ENCODE assay signal across 11 cellular contexts in the genomic region with DNA sequence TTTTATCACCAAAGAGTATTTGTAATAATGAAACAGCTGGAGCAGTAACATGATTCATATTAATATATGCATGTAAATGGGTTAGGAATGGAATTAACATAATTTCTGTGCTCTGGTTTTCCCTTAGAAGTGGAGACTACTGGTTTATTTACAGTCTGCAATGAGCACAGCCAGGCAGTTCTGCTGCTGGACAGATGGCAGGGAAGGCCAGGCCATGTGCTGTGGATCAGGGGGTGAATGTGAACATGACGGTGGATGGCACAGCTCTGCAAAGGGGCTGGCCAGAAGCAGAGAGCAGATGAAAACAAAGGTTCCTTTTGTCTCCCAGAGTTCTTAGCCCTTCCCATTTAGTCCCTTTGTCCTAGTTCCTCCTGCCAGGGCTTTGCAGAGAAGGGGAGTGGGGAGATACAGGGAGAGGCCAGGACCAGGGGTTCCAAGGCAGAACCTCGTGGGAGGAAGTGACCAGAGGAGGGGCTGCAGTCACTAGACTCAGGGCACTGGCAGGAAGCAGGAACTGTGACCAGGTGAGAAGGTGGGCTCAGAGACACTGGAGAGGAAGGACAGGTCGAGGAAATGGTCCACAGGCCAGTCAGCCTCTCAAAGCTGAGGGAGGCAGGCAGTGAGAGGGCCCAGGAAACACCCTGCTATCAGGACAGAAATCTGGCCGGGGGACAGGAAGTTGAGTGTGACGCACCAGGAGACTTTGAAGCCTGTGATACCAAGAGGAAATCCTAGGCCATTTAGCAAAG.
A peak's percentile ranks its signal among the peaks of the same experiment; 100 is the strongest.
DNase-seq lines count a peak whose midpoint lies in the region; ATAC-seq, FAIRE-seq and TF ChIP-seq lines count a peak whose summit lies in the region.
"Had no signal": no experiment of that assay in that cellular context is flagged by ENCODE, and none has a peak within 500 bp of the region (broad histone marks: within the 10 kb centered on the region; RNA-seq: fewer than 3 reads in every experiment).

No MANE protein-coding gene starts in this region.

- H3K36me3 ChIP-seq in upper lobe of right lung: no peaks in the 10 kb centered on the region
- H3K36me3 ChIP-seq: neutrophil had no signal

- no peaks in the 10 kb centered on the region for H3K27me3 ChIP-seq in upper lobe of right lung
- H3K27me3 ChIP-seq: neutrophil had no signal

- DNase-seq in D721Med (ENCODE audit: insufficient read length, low spot score): no peak
- DNase-seq in NCI-H1105 treated with DMSO at 0.1 percent for 48 hours (lab: John Stamatoyannopoulos, UW): peak; percentile 80
- peak in 50 of 56 donors; percentile 5 to 89 (median 60) for DNase-seq in amygdala (lab: John Stamatoyannopoulos, UW)
- peak; percentile 27 for DNase-seq in mucosa of gallbladder (ENCODE audit: low spot score)
- DNase-seq in upper lobe of right lung: no peak
- DNase-seq in AG08395 (ENCODE audit: low spot score): no peak

- H3K9me3 ChIP-seq in upper lobe of right lung: no peaks in the 10 kb centered on the region
- H3K9me3 ChIP-seq: neutrophil had no signal

- no peak for TF ChIP-seq CTCF in D721Med (IDR thresholded peaks at IDR 0.05; ENCODE audit: insufficient read depth, missing control alignments)
- no peak for TF ChIP-seq CTCF in upper lobe of right lung (IDR thresholded peaks at IDR 0.05)

- no peaks in the 10 kb centered on the region for H3K4me1 ChIP-seq in upper lobe of right lung

- no peak overlapping the region for H3K4me3 ChIP-seq in upper lobe of right lung

- ATAC-seq in upper lobe of right lung: no peak
- no peak for ATAC-seq in GM21576 (IDR thresholded peaks at IDR 0.05; ENCODE audit: unreplicated experiment)
- ATAC-seq in HG02588 (IDR thresholded peaks at IDR 0.05; ENCODE audit: unreplicated experiment): no peak

- intact Hi-C loops in upper lobe of right lung (cut with DNase I): no loop called here

- FAIRE-seq in D721Med (lab: Jason Lieb, UNC): peak; percentile 46
- FAIRE-seq: colon had no signal

- H3K27ac ChIP-seq in upper lobe of right lung: no peak overlapping the region
- H3K27ac ChIP-seq: HL-60, neutrophil had no signal

Comparison
In these comparisons a context has a peak if more than half of its experiments do, and no peak if none do; other contexts are left out.
1. DNase-seq: peak in NCI-H1105 treated with DMSO at 0.1 percent for 48 hours (single experiment), amygdala (50 of 56) and mucosa of gallbladder (single experiment); none in D721Med (single experiment), upper lobe of right lung (single experiment) and AG08395 (single experiment).